1 cellular context compared by ENCODE assay signal in genomic region chr3:50688602-50689001, GRCh38. TPM values are rescaled to one million over a fixed set of nuclear protein-coding genes. Genes with fewer than 3 reads are reported as not detected.
"Had no signal": no experiment of that assay in that cellular context is flagged by ENCODE, and none has a peak within 500 bp of the region (broad histone marks: within the 10 kb centered on the region; RNA-seq: fewer than 3 reads in every experiment).

No MANE protein-coding gene starts in this region.

RNA-seq across cellular contexts. Expression of gene DOCK3, which starts 13.9 kb away (rescaled TPM):
- total RNA-seq: left lobe of liver had no signal
